In the genomic region with DNA sequence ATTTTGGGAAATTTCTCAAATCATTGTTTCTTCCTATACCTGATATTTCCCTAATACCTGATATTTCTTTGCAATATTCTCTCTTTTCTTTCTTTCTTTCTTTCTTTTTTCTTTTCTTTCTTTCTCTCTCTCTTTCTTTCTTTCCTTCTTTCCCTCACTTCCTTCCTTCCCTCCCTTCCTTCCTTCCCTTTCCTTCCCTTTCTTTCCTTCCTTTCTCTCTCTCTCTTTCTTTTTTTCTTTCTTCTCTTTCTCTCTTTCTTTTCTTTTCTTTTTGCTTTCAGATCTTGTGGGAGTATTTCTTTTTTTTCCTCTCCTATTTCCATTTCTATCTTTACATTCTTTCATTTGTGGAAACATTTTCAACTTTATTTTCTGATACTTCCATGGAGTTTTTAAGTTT, we compare ENCODE assay signal across 9 cellular contexts.
"Had no signal": no experiment of that assay in that cellular context is flagged by ENCODE, and none has a peak within 500 bp of the region (broad histone marks: within the 10 kb centered on the region; RNA-seq: fewer than 3 reads in every experiment).

No MANE protein-coding gene starts in this region.

- H2AFZ ChIP-seq: GM23248 had no signal

- H3K9me3 ChIP-seq: HAP-1 had no signal

- FAIRE-seq: HTR-8/SVneo had no signal

- H3K4me3 ChIP-seq: GM23248, HAP-1 had no signal

- H3K4me1 Mint-ChIP-seq: IgD-negative memory B cell had no signal

- DNase-seq: GM23248, GOT3, H7, KBM-7 had no signal

- ATAC-seq: HCT116 had no signal

- H3K4me1 ChIP-seq: HAP-1 had no signal

- H3K9ac ChIP-seq: GM23248, KMS-11 had no signal

- H3K36me3 ChIP-seq: HAP-1 had no signal

- H3K4me3 Mint-ChIP-seq: IgD-negative memory B cell had no signal

- H3K4me2 ChIP-seq: KMS-11 had no signal

- H3K27ac Mint-ChIP-seq: IgD-negative memory B cell had no signal

- H3K27ac ChIP-seq: GM23248, KMS-11 had no signal
